In genomic region chr1:174875306-174875705, GRCh38 we compare ENCODE assay signal across 9 cellular contexts.
A peak's percentile ranks its signal among the peaks of the same experiment; 100 is the strongest.
DNase-seq lines count a peak whose midpoint lies in the region; ATAC-seq and TF ChIP-seq lines count a peak whose summit lies in the region.
"Had no signal": no experiment of that assay in that cellular context is flagged by ENCODE, and none has a peak within 500 bp of the region (broad histone marks: within the 10 kb centered on the region; RNA-seq: fewer than 3 reads in every experiment).

No MANE protein-coding gene starts in this region.

- ATAC-seq in WTC11 (peak; percentile 30), omental fat pad (ENCODE audit: low FRiP score) (no peak)

- no peaks in the 10 kb centered on the region for H3K9me3 Mint-ChIP-seq in CD8-positive, alpha-beta memory T cell
- H3K9me3 Mint-ChIP-seq in WTC11 (no peaks in the 10 kb centered on the region), immature natural killer cell (no peaks in the 10 kb centered on the region)

- H3K9me3 ChIP-seq in CD8-positive, alpha-beta memory T cell (ENCODE audit: low read length), result no peaks in the 10 kb centered on the region
- H3K9me3 ChIP-seq: SJCRH30 had no signal

- CTCF ChIA-PET in CD8-positive, alpha-beta memory T cell (lab: Charles Lee), result no interaction called here
- CTCF ChIA-PET in WTC11 (lab: Charles Lee), result no interaction called here

- H3K4me3 ChIP-seq in CD8-positive, alpha-beta memory T cell (ENCODE audit: low read length), result no peak overlapping the region
- H3K4me3 ChIP-seq: SJCRH30 had no signal

- TF ChIP-seq CTCF in WTC11 (IDR thresholded peaks at IDR 0.05), result no peak
- no peak for TF ChIP-seq CTCF in omental fat pad (IDR thresholded peaks at IDR 0.05)

- peak in 2 of 5 donors; percentile 3 to 32 for DNase-seq in CD8-positive, alpha-beta memory T cell
- DNase-seq in NCI-H1048 (lab: John Stamatoyannopoulos, UW) (peak; percentile 97), WTC11 (ENCODE audit: low spot score) (peak; percentile 41), immature natural killer cell (no peak), COLO829 (ENCODE audit: low spot score) (no peak), GF-D8 (lab: John Stamatoyannopoulos, UW) (no peak), omental fat pad (ENCODE audit: low spot score) (no peak), AG08395 (ENCODE audit: low spot score) (no peak)
- DNase-seq: SJCRH30 had no signal

- H3K36me3 Mint-ChIP-seq in CD8-positive, alpha-beta memory T cell, result peaks cover 0 to 3% (median 1%) of the 10 kb centered on the region in 3 donors
- peaks cover 21% of the 10 kb centered on the region for H3K36me3 Mint-ChIP-seq in WTC11
- H3K36me3 Mint-ChIP-seq in immature natural killer cell, result peaks cover 0 to 4% (median 0%) of the 10 kb centered on the region in 3 donors

- peaks cover 16 to 36% (median 27%) of the 10 kb centered on the region in 3 donors for H3K4me1 Mint-ChIP-seq in CD8-positive, alpha-beta memory T cell
- H3K4me1 Mint-ChIP-seq in WTC11 (peaks cover 56% of the 10 kb centered on the region), immature natural killer cell (peaks cover 22 to 46% of the 10 kb centered on the region in 2 donors)

- peaks cover 7% of the 10 kb centered on the region for H3K4me1 ChIP-seq in CD8-positive, alpha-beta memory T cell (ENCODE audit: insufficient read depth, low read length)
- H3K4me1 ChIP-seq: SJCRH30 had no signal

- no peaks in the 10 kb centered on the region for H3K27me3 Mint-ChIP-seq in CD8-positive, alpha-beta memory T cell
- no peaks in the 10 kb centered on the region for H3K27me3 Mint-ChIP-seq in WTC11 (ENCODE audit: low read depth)
- no peaks in the 10 kb centered on the region for H3K27me3 Mint-ChIP-seq in immature natural killer cell (ENCODE audit: low read depth in 3 of 3)

- H3K27ac Mint-ChIP-seq in CD8-positive, alpha-beta memory T cell, result peak overlapping the region in 3 of 8 donors; percentile 9 to 42 (median 18)
- H3K27ac Mint-ChIP-seq in WTC11 (peak overlapping the region; percentile 99), immature natural killer cell (peak overlapping the region in 3 of 6 donors; percentile 31 to 66 (median 57))

- peak overlapping the region in 5 of 7 donors; percentile 6 to 59 (median 43) for H3K4me3 Mint-ChIP-seq in CD8-positive, alpha-beta memory T cell
- peak overlapping the region; percentile 93 for H3K4me3 Mint-ChIP-seq in WTC11
- peak overlapping the region; percentile 54 to 83 (median 80) for H3K4me3 Mint-ChIP-seq in immature natural killer cell

- H3K27me3 ChIP-seq in CD8-positive, alpha-beta memory T cell (ENCODE audit: insufficient read depth, low read length, poor library complexity, severe bottlenecking), result no peaks in the 10 kb centered on the region
- H3K27me3 ChIP-seq: SJCRH30 had no signal

- no peaks in the 10 kb centered on the region for H3K36me3 ChIP-seq in CD8-positive, alpha-beta memory T cell (ENCODE audit: insufficient read depth, low read length)
- H3K36me3 ChIP-seq: SJCRH30 had no signal

- no peak overlapping the region for H3K27ac ChIP-seq in CD8-positive, alpha-beta memory T cell (ENCODE audit: low read depth, low read length)
- H3K27ac ChIP-seq: SJCRH30 had no signal

- POLR2A ChIA-PET in CD8-positive, alpha-beta memory T cell (lab: Charles Lee), result no interaction called here
- POLR2A ChIA-PET in WTC11 (lab: Charles Lee), result no interaction called here

TF ChIP-seq in WTC11, 78 proteins besides CTCF, POLR2A, EP300 and RAD21 (continues in another document):
- TF ChIP-seq ZNF232 (CRISPR knock-in tag; IDR thresholded peaks at IDR 0.05) (0 out of 2 replicates have a peak, but pooled peaks have one; percentile 21), FOXK1 (CRISPR knock-in tag; IDR thresholded peaks at IDR 0.05) (peak; percentile 62; the same call in 1 of the 2 replicates), ZNF281 (CRISPR knock-in tag; IDR thresholded peaks at IDR 0.05) (0 out of 2 replicates have a peak, but pooled peaks have one; percentile 43), NFATC4 (CRISPR knock-in tag; IDR thresholded peaks at IDR 0.05) (no peak), JUN (CRISPR knock-in tag; IDR thresholded peaks at IDR 0.05) (no peak), NFE2L1 (CRISPR knock-in tag; IDR thresholded peaks at IDR 0.05) (no peak), TEAD4 (CRISPR knock-in tag; IDR thresholded peaks at IDR 0.05) (no peak), FOXP4 (CRISPR knock-in tag; IDR thresholded peaks at IDR 0.05) (peak; percentile 78; the same call in 1 of the 2 replicates), SP1 (CRISPR knock-in tag; conservative IDR thresholded peaks at IDR 0.05) (0 out of 2 replicates have a peak, but pooled peaks have one; percentile 37), ATF3 (CRISPR knock-in tag; conservative IDR thresholded peaks at IDR 0.05) (no peak), ETV6 (CRISPR knock-in tag; IDR thresholded peaks at IDR 0.05) (peak; percentile 71), ZNF423 (CRISPR knock-in tag; IDR thresholded peaks at IDR 0.05) (peak; percentile 95), ZBTB43 (CRISPR knock-in tag; IDR thresholded peaks at IDR 0.05) (peak; percentile 47; the same call in 1 of the 2 replicates)

Comparison
In these comparisons a context has a peak if more than half of its experiments do, and no peak if none do; other contexts are left out.
1. DNase-seq: peak in NCI-H1048 (single experiment) and WTC11 (single experiment); none in immature natural killer cell (0 of 3), COLO829 (single experiment), GF-D8 (single experiment), omental fat pad (single experiment) and AG08395 (single experiment).
2. H3K4me3 Mint-ChIP-seq: peak in every context shown above with its lines; median percentile 93 in WTC11; 80 in immature natural killer cell; 43 in CD8-positive, alpha-beta memory T cell.